ENCODE assay signal across 8 cellular contexts in the genomic region with DNA sequence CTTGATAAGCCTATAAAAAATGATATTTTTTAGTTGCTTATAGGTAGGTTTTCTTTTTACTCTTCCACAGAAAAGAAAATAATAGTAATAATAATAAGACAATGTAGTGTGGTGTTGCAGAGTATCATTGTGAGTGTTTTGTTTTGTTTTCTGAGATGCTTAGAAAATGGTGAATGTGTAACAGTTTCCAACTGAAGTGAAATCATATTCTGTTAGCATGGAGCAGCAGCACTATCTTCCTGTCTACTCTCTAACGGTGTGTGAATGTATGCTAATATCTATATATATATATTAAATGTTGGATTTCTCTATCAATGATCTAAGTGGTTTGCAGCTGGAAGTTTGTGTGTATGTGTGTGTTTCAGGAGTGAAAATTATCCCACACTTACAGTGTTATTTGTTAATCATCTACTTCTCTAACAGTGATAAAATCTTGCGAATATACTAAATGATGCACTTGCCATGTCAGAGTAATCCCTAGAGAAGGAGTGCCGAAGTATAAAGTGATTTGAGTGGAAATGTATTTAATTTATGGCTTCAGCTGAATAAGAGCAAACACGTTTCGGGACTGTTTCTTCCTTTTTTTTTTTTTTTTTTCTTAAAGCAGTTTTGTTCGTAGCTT. TPM values are rescaled to one million over a fixed set of nuclear protein-coding genes. Genes with fewer than 3 reads are reported as not detected.
DNase-seq lines count a peak whose midpoint lies in the region; ATAC-seq, FAIRE-seq and TF ChIP-seq lines count a peak whose summit lies in the region.

No MANE protein-coding gene starts in this region.

- peaks cover 34% of the 10 kb centered on the region for H3K4me1 ChIP-seq in upper lobe of right lung
- peaks cover 6% of the 10 kb centered on the region; the same call in 1 of the 2 replicates for H3K4me1 ChIP-seq in HepG2 (ENCODE audit: insufficient read depth, low read length)

- no peak for FAIRE-seq in HepG2 (lab: Jason Lieb, UNC)
- no peak for FAIRE-seq in GM19239 (lab: Jason Lieb, UNC)

- TF ChIP-seq EP300 in HepG2 (IDR thresholded peaks at IDR 0.05; ENCODE audit: low read depth in 2 of 2, low read length in 2 of 2): no peak
- TF ChIP-seq EP300 in HepG2 (CRISPR knock-in tag; IDR thresholded peaks at IDR 0.05; ENCODE audit: borderline replicate concordance): no peak

- H3K9ac ChIP-seq in HepG2 (ENCODE audit: insufficient read depth, low read depth, low read length): no peak overlapping the region

- DNase-seq in activated naive CD4-positive, alpha-beta T cell treated with anti-CD3 and anti-CD28 coated beads, Interleukin-2, amount 50 U/mL, for 16 hours: no peak
- DNase-seq in mesothelial cell of epicardium (ENCODE audit: low spot score in 2 of 2, unreplicated experiment in 2 of 2) (no peak), upper lobe of right lung (no peak), mucosa of gallbladder (ENCODE audit: low spot score) (no peak), HepG2 (ENCODE audit: low spot score) (no peak), GM19239 (ENCODE audit: insufficient read length, low spot score) (no peak)

- H3K4me3 ChIP-seq in upper lobe of right lung: peak overlapping the region; percentile 39
- no peak overlapping the region for H3K4me3 ChIP-seq in HepG2 (replicated peaks in 1 of 3; ENCODE audit: insufficient read depth in 1 of 3, low read depth in 2 of 3, low read length in 3 of 3)

- TF ChIP-seq CTCF in mesothelial cell of epicardium (IDR thresholded peaks at IDR 0.05; ENCODE audit: unreplicated experiment): no peak
- TF ChIP-seq CTCF in upper lobe of right lung (IDR thresholded peaks at IDR 0.05): no peak
- no peak for TF ChIP-seq CTCF in HepG2 (CRISPR knock-in tag; IDR thresholded peaks at IDR 0.05)

- CTCF ChIA-PET in HepG2 (lab: Yijun Ruan, JAX; ENCODE audit: low intra/inter-chr PET ratio, low total read pairs): no interaction called here

- H4K20me1 ChIP-seq in HepG2 (ENCODE audit: insufficient read depth, low read length): no peaks in the 10 kb centered on the region

- POLR2A ChIA-PET in HepG2 (lab: Yijun Ruan, JAX): no interaction called here

- 29% methylated on average over 6 of the region's 6 CpGs for WGBS in HepG2 (ENCODE audit: low lambda C conversion rate)

- H3K36me3 Mint-ChIP-seq in activated naive CD4-positive, alpha-beta T cell treated with anti-CD3 and anti-CD28 coated beads, Interleukin-2, amount 50 U/mL, for 24 hours: peaks cover 1% of the 10 kb centered on the region
- peaks cover 2% of the 10 kb centered on the region for H3K36me3 Mint-ChIP-seq in activated naive CD8-positive, alpha-beta T cell
- no peaks in the 10 kb centered on the region for H3K36me3 Mint-ChIP-seq in mesothelial cell of epicardium

- intact Hi-C loops in upper lobe of right lung (cut with DNase I): no loop called here
- intact Hi-C loops in HepG2 (cut with micrococcal nuclease; ENCODE audit: unreplicated experiment): no loop called here

- H3K4me1 Mint-ChIP-seq in activated naive CD4-positive, alpha-beta T cell treated with anti-CD3 and anti-CD28 coated beads, Interleukin-2, amount 50 U/mL, for 24 hours: peaks cover 61% of the 10 kb centered on the region
- H3K4me1 Mint-ChIP-seq in activated naive CD8-positive, alpha-beta T cell (ENCODE audit: low read depth): peaks cover 48% of the 10 kb centered on the region
- peaks cover 47% of the 10 kb centered on the region for H3K4me1 Mint-ChIP-seq in mesothelial cell of epicardium

- no peak overlapping the region for H2AFZ ChIP-seq in HepG2 (ENCODE audit: low read length)

- no peaks in the 10 kb centered on the region for H3K9me3 Mint-ChIP-seq in activated naive CD4-positive, alpha-beta T cell treated with anti-CD3 and anti-CD28 coated beads, Interleukin-2, amount 50 U/mL, for 24 hours
- H3K9me3 Mint-ChIP-seq in activated naive CD8-positive, alpha-beta T cell (ENCODE audit: low read depth): peaks cover 2% of the 10 kb centered on the region
- peaks cover 2% of the 10 kb centered on the region for H3K9me3 Mint-ChIP-seq in mesothelial cell of epicardium

- no peak for TF ChIP-seq RAD21 in HepG2 (CRISPR knock-in tag; IDR thresholded peaks at IDR 0.05)

- no peak overlapping the region for H3K27ac Mint-ChIP-seq in activated naive CD4-positive, alpha-beta T cell treated with anti-CD3 and anti-CD28 coated beads, Interleukin-2, amount 50 U/mL, for 24 hours
- peak overlapping the region; percentile 22 for H3K27ac Mint-ChIP-seq in activated naive CD8-positive, alpha-beta T cell
- peak overlapping the region; percentile 93 for H3K27ac Mint-ChIP-seq in mesothelial cell of epicardium

- peak overlapping the region; percentile 38 for H3K27ac ChIP-seq in upper lobe of right lung
- no peak overlapping the region for H3K27ac ChIP-seq in HepG2 (ENCODE audit: extremely low read length, insufficient read depth, low read length)

- TF ChIP-seq POLR2A in HepG2 (IDR thresholded peaks at IDR 0.05; ENCODE audit: insufficient read depth in 1 of 2, low read depth in 2 of 2, low read length in 2 of 2): no peak

- H3K9me3 ChIP-seq in upper lobe of right lung (no peaks in the 10 kb centered on the region), HepG2 (ENCODE audit: low read length) (no peaks in the 10 kb centered on the region)

- no peak for ATAC-seq in upper lobe of right lung
- no peak for ATAC-seq in HepG2

- no peaks in the 10 kb centered on the region for H3K79me2 ChIP-seq in HepG2 (ENCODE audit: insufficient read depth, low read length)

- H3K4me2 ChIP-seq in HepG2 (ENCODE audit: low read depth, low read length): no peak overlapping the region

- no peaks in the 10 kb centered on the region for H3K36me3 ChIP-seq in upper lobe of right lung
- H3K36me3 ChIP-seq in HepG2 (replicated peaks in 1 of 2; ENCODE audit: control insufficient read depth in 1 of 2, insufficient read depth in 2 of 2, low read length in 2 of 2): no peaks in the 10 kb centered on the region

- in situ Hi-C loops in HepG2 (cut with HindIII; ENCODE audit: extremely low pct_ligation_motif_present, low pct_unique_long_range_greater_than_20kb): no loop called here

- H3K27me3 Mint-ChIP-seq in activated naive CD4-positive, alpha-beta T cell treated with anti-CD3 and anti-CD28 coated beads, Interleukin-2, amount 50 U/mL, for 24 hours: no peaks in the 10 kb centered on the region
- H3K27me3 Mint-ChIP-seq in activated naive CD8-positive, alpha-beta T cell: no peaks in the 10 kb centered on the region
- H3K27me3 Mint-ChIP-seq in mesothelial cell of epicardium (ENCODE audit: low read depth): no peaks in the 10 kb centered on the region

- H3K27me3 ChIP-seq in upper lobe of right lung (no peaks in the 10 kb centered on the region), HepG2 (ENCODE audit: control insufficient read depth in 1 of 2, insufficient read depth in 2 of 2, low read length in 2 of 2) (peaks cover 0 to 23% of the 10 kb centered on the region in 2 experiments; a peak in 2 of 5 replicates)

- no TSS peak for BruUV-seq in HepG2 (replicated peaks; lab: Mats Ljungman, UMichigan)

- peak overlapping the region; percentile 64 for H3K4me3 Mint-ChIP-seq in activated naive CD4-positive, alpha-beta T cell treated with anti-CD3 and anti-CD28 coated beads, Interleukin-2, amount 50 U/mL, for 24 hours
- H3K4me3 Mint-ChIP-seq in activated naive CD8-positive, alpha-beta T cell: peak overlapping the region; percentile 81
- H3K4me3 Mint-ChIP-seq in mesothelial cell of epicardium: peak overlapping the region; percentile 65

TF ChIP-seq in HepG2, 621 proteins besides CTCF, POLR2A, EP300 and RAD21 (continues in another document):
- TF ChIP-seq GZF1 (CRISPR knock-in tag; IDR thresholded peaks at IDR 0.05): no peak
- no peak for TF ChIP-seq ZNF460 (CRISPR knock-in tag; IDR thresholded peaks at IDR 0.05; ENCODE audit: borderline replicate concordance)
- no peak for TF ChIP-seq KLF6 (CRISPR knock-in tag; IDR thresholded peaks at IDR 0.05)
- no peak for TF ChIP-seq PCBP1 (IDR thresholded peaks at IDR 0.05; ENCODE audit: borderline replicate concordance, low read depth, low read length)
- no peak for TF ChIP-seq ZNF335 (CRISPR knock-in tag; IDR thresholded peaks at IDR 0.05)
- no peak for TF ChIP-seq PHF20 (CRISPR knock-in tag; IDR thresholded peaks at IDR 0.05)
- TF ChIP-seq AGO2 (optimal IDR thresholded peaks at IDR 0.05; ENCODE audit: low read depth, low read length): no peak

RNA-seq across cellular contexts. Expression of gene SAMD13, which starts 0.4 kb away (rescaled TPM):
- total RNA-seq in mesothelial cell of epicardium (3.6 to 4.5 TPM (median 3.9 TPM) in 3 replicates), upper lobe of right lung (1.6 TPM), mucosa of gallbladder (4.1 TPM), HepG2 (2016; rRNA removed; fragmentation: Illumina TruSeq; extraction: Trizol) (0.18 TPM in 2 replicates)
- total RNA-seq in HepG2 (2016; cell fraction: cytosol; rRNA removed; fragmentation: Illumina TruSeq; extraction: Trizol; ENCODE audit: low read depth): not detected in 2 replicates
- total RNA-seq in HepG2 (2016; cell fraction: insoluble cytoplasmic fraction; rRNA removed; fragmentation: Illumina TruSeq; extraction: Trizol): 0.28 and 0.41 TPM in 2 replicates
- total RNA-seq in HepG2 (2016; cell fraction: membrane; rRNA removed; fragmentation: Illumina TruSeq; extraction: Trizol): 0.38 and 0.43 TPM in 2 replicates
- not detected in 2 replicates for total RNA-seq in HepG2 (2016; cell fraction: nucleus; rRNA removed; fragmentation: Illumina TruSeq; extraction: Trizol)
- 0.09 TPM in 1 of 2 replicates, not detected in the other for polyA plus RNA-seq in HepG2 (2011; rRNA removed)
- polyA plus RNA-seq in HepG2 (2011; cell fraction: cytosol; rRNA removed): 0.10 TPM in 1 of 2 replicates, not detected in the other
- not detected in 2 replicates for polyA plus RNA-seq in HepG2 (2011; cell fraction: nucleus; rRNA removed)
- polyA plus RNA-seq in HepG2 (2012): 0.20 and 0.40 TPM in 2 replicates
- 0.15 and 0.22 TPM in 2 replicates for polyA plus RNA-seq in HepG2 (2016; cell fraction: cytosol; fragmentation: Illumina TruSeq; extraction: Trizol; ENCODE audit: low read depth)
- 0.16 and 0.52 TPM in 2 replicates for polyA plus RNA-seq in HepG2 (2016; cell fraction: insoluble cytoplasmic fraction; fragmentation: Illumina TruSeq; extraction: Trizol; ENCODE audit: low read depth)
- polyA plus RNA-seq in HepG2 (2016; cell fraction: membrane; fragmentation: Illumina TruSeq; extraction: Trizol; ENCODE audit: low read depth): 0.20 and 0.31 TPM in 2 replicates
- polyA plus RNA-seq in HepG2 (2016; cell fraction: nucleus; fragmentation: Illumina TruSeq; extraction: Trizol; ENCODE audit: insufficient read depth, low read depth): not detected in 2 replicates
- not detected in 2 replicates for polyA minus RNA-seq in HepG2 (2011; rRNA and poly(A)+ RNA removed; ENCODE audit: low replicate concordance)
- not detected in 2 replicates for polyA minus RNA-seq in HepG2 (2011; cell fraction: cytosol; rRNA and poly(A)+ RNA removed)
- polyA minus RNA-seq in HepG2 (2011; cell fraction: nucleus; rRNA and poly(A)+ RNA removed): not detected in 2 replicates
